In genomic region chr19:17527326-17527725, GRCh38 we compare ENCODE assay signal across 14 cellular contexts.
"Had no signal": no experiment of that assay in that cellular context is flagged by ENCODE, and none has a peak within 500 bp of the region (broad histone marks: within the 10 kb centered on the region; RNA-seq: fewer than 3 reads in every experiment).

No MANE protein-coding gene starts in this region.

- H3K36me3 ChIP-seq: colonic mucosa, heart right ventricle, sigmoid colon, thyroid gland had no signal

- H3K27ac Mint-ChIP-seq: activated CD4-positive, alpha-beta T cell treated with anti-CD3 and anti-CD28 coated beads for 36 hours; activated CD8-positive, alpha-beta T cell treated with anti-CD3 and anti-CD28 coated beads for 36 hours; activated T-helper 1 cell treated with anti-CD3 and anti-CD28 coated beads, Interleukin-12 subunit alpha, Interleukin-12 subunit beta, Interleukin-2, Interleukin-4 antibody, amounts not matched to agents 30 ng/mL and 10 ng/mL and 1 ng/mL, durations not matched to agents 14 hours and 24 hours and 36 hours; T-helper 2 cell treated with Interferon-gamma antibody and Interleukin-4, amounts not matched to agents 5 μg/mL and 100 μg/mL, for 36 hours had no signal

- ATAC-seq: heart right ventricle, left lobe of liver had no signal

- H3K27me3 ChIP-seq: colonic mucosa, thyroid gland had no signal

- DNase-seq: activated naive CD4-positive, alpha-beta T cell; colonic mucosa; foreskin melanocyte; heart right ventricle; sigmoid colon; stimulated activated CD4-positive, alpha-beta T cell treated with anti-CD3 and anti-CD28 coated beads, Interleukin-12 subunit alpha, Interleukin-12 subunit beta, amount 100 ng/mL, for 4 hours; thyroid gland had no signal

- H3K27ac ChIP-seq: colonic mucosa, heart right ventricle, sigmoid colon, thyroid gland had no signal

- H3K4me1 ChIP-seq: colonic mucosa, sigmoid colon had no signal

- FAIRE-seq: islet of Langerhans, urothelium cell line had no signal

- H3K9me3 ChIP-seq: colonic mucosa, sigmoid colon, thyroid gland had no signal

- H3K27me3 Mint-ChIP-seq: activated CD4-positive, alpha-beta T cell treated with anti-CD3 and anti-CD28 coated beads for 36 hours; activated CD8-positive, alpha-beta T cell treated with anti-CD3 and anti-CD28 coated beads for 36 hours had no signal

- H3K4me3 Mint-ChIP-seq: activated CD4-positive, alpha-beta T cell treated with anti-CD3 and anti-CD28 coated beads for 36 hours; activated CD8-positive, alpha-beta T cell treated with anti-CD3 and anti-CD28 coated beads for 36 hours; activated T-helper 1 cell treated with anti-CD3 and anti-CD28 coated beads, Interleukin-12 subunit alpha, Interleukin-12 subunit beta, Interleukin-2, Interleukin-4 antibody, amounts not matched to agents 30 ng/mL and 10 ng/mL and 1 ng/mL, durations not matched to agents 14 hours and 24 hours and 36 hours; T-helper 2 cell treated with Interferon-gamma antibody and Interleukin-4, amounts not matched to agents 5 μg/mL and 100 μg/mL, for 36 hours had no signal

- H3K4me3 ChIP-seq: colonic mucosa, heart right ventricle, sigmoid colon, thyroid gland had no signal
